ENCODE assay signal across 8 cellular contexts in genomic region chr11:106988151-106988806, GRCh38. TPM values are rescaled to one million over a fixed set of nuclear protein-coding genes. Genes with fewer than 3 reads are reported as not detected.
DNase-seq lines count a peak whose midpoint lies in the region; ATAC-seq and TF ChIP-seq lines count a peak whose summit lies in the region.

No MANE protein-coding gene starts in this region.

- peak overlapping the region; percentile 20 for H3K27ac ChIP-seq in muscle layer of colon (ENCODE audit: low read depth, low read length)

- no peak overlapping the region for H3K27ac Mint-ChIP-seq in activated CD4-positive, alpha-beta T cell treated with anti-CD3 and anti-CD28 coated beads for 36 hours

- H3K4me1 Mint-ChIP-seq in activated CD4-positive, alpha-beta T cell treated with anti-CD3 and anti-CD28 coated beads for 36 hours, result no peaks in the 10 kb centered on the region

- intact Hi-C loops in activated CD4-positive, alpha-beta T cell treated with anti-CD3 and anti-CD28 coated beads for 36 hours (cut with DNase I, micrococcal nuclease), result no loop called here

- no peaks in the 10 kb centered on the region for H3K4me1 ChIP-seq in muscle layer of colon (ENCODE audit: insufficient read depth, low read length)

- H3K27me3 Mint-ChIP-seq in activated CD4-positive, alpha-beta T cell treated with anti-CD3 and anti-CD28 coated beads for 36 hours, result no peaks in the 10 kb centered on the region

- CTCF ChIA-PET in activated CD4-positive, alpha-beta T cell treated with anti-CD3 and anti-CD28 coated beads for 36 hours (lab: Charles Lee), result no interaction called here

- no peak overlapping the region for H3K4me3 Mint-ChIP-seq in activated CD4-positive, alpha-beta T cell treated with anti-CD3 and anti-CD28 coated beads for 36 hours

- ATAC-seq in activated CD4-positive, alpha-beta T cell treated with anti-CD3 and anti-CD28 coated beads for 36 hours, result no peak

- no peaks in the 10 kb centered on the region for H3K27me3 ChIP-seq in muscle layer of colon (ENCODE audit: control insufficient read depth in 1 of 2, insufficient read depth in 2 of 2, low read length in 2 of 2)

- H3K9me3 ChIP-seq in muscle layer of colon (ENCODE audit: low read length), result no peaks in the 10 kb centered on the region

- DNase-seq in CD1c-positive myeloid dendritic cell (ENCODE audit: extremely low spot score) (peak; percentile 5), NOMO-1 treated with DMSO at 0.1 percent for 48 hours (lab: John Stamatoyannopoulos, UW; ENCODE audit: unreplicated experiment) (peak; percentile 74), epithelial cell of esophagus (ENCODE audit: low read depth) (peak; percentile 40), NCI-H1417 treated with DMSO at 0.1 percent for 48 hours (lab: John Stamatoyannopoulos, UW) (no peak), T-helper 1 cell (no peak)
- no peak for DNase-seq in activated CD4-positive, alpha-beta T cell treated with anti-CD3 and anti-CD28 coated beads for 36 hours
- no peak for DNase-seq in activated CD4-positive, alpha-beta T cell treated with anti-CD3 and anti-CD28 coated beads, Interleukin-2, amount 50 U/mL, for 1 hour

- peaks cover 6% of the 10 kb centered on the region for H3K9me3 Mint-ChIP-seq in activated CD4-positive, alpha-beta T cell treated with anti-CD3 and anti-CD28 coated beads for 36 hours (ENCODE audit: low read depth)

- no peaks in the 10 kb centered on the region for H3K36me3 Mint-ChIP-seq in activated CD4-positive, alpha-beta T cell treated with anti-CD3 and anti-CD28 coated beads for 36 hours (ENCODE audit: low read depth)

- no peak for TF ChIP-seq CTCF in epithelial cell of esophagus (IDR thresholded peaks at IDR 0.05; ENCODE audit: insufficient read depth, low read depth, low read length, missing control alignments)

- POLR2A ChIA-PET in activated CD4-positive, alpha-beta T cell treated with anti-CD3 and anti-CD28 coated beads for 36 hours (lab: Charles Lee), result no interaction called here

- no peaks in the 10 kb centered on the region for H3K36me3 ChIP-seq in muscle layer of colon (ENCODE audit: insufficient read depth, low read length)

- no peak overlapping the region for H3K4me3 ChIP-seq in epithelial cell of esophagus (ENCODE audit: low read length)
- H3K4me3 ChIP-seq in muscle layer of colon (ENCODE audit: low read depth in 1 of 2, low read length in 2 of 2), result no peak overlapping the region

- H3K9ac ChIP-seq in muscle layer of colon (ENCODE audit: low read length), result no peak overlapping the region

RNA-seq across cellular contexts. Expression of gene GUCY1A2, which starts 30.0 kb away (rescaled TPM):
- total RNA-seq in activated CD4-positive, alpha-beta T cell treated with anti-CD3 and anti-CD28 coated beads for 36 hours, result not detected

Comparison
In these comparisons a context has a peak if more than half of its experiments do, and no peak if none do; other contexts are left out.
1. DNase-seq: peak in CD1c-positive myeloid dendritic cell (single experiment), NOMO-1 treated with DMSO at 0.1 percent for 48 hours (single experiment) and epithelial cell of esophagus (single experiment); none in NCI-H1417 treated with DMSO at 0.1 percent for 48 hours (single experiment), activated CD4-positive, alpha-beta T cell treated with anti-CD3 and anti-CD28 coated beads for 36 hours (single experiment), T-helper 1 cell (0 of 5) and activated CD4-positive, alpha-beta T cell treated with anti-CD3 and anti-CD28 coated beads, Interleukin-2, amount 50 U/mL, for 1 hour (single experiment).